24 cellular contexts compared by ENCODE assay signal in genomic region chr17:4617090-4617489, GRCh38. TPM values are rescaled to one million over a fixed set of nuclear protein-coding genes. Genes with fewer than 3 reads are reported as not detected.
"Had no signal": no experiment of that assay in that cellular context is flagged by ENCODE, and none has a peak within 500 bp of the region (broad histone marks: within the 10 kb centered on the region; RNA-seq: fewer than 3 reads in every experiment).

No MANE protein-coding gene starts in this region.

- H3K4me3 ChIP-seq: esophagus squamous epithelium, hepatocyte, neural progenitor cell, pancreas, prostate gland, skin epidermis, testis, tibial nerve had no signal

- H2AFZ ChIP-seq: hepatocyte had no signal

- H3K4me3 Mint-ChIP-seq: central memory CD8-positive, alpha-beta T cell; dendritic cell treated with granulocyte-macrophage colony-stimulating factor and Interleukin-4, amounts not matched to agents 40 ng/mL and 50 ng/mL, for 4 days; effector memory CD8-positive, alpha-beta T cell; natural killer cell; neural progenitor cell; stimulated activated naive B cell treated with anti-CD40 and anti-IgM and Interleukin-4, amounts not matched to agents 10 μg/mL and 1 μg/mL and 100 μg/mL, for 72 hours; stimulated activated naive CD8-positive, alpha-beta T cell treated with anti-CD3 and anti-CD28 coated beads, Interleukin-15, amount 100 ng/mL, for 72 hours had no signal

- H3K27ac ChIP-seq: esophagus squamous epithelium, hepatocyte, neural progenitor cell, pancreas, prostate gland, skin epidermis, testis, tibial nerve had no signal

- H3K36me3 Mint-ChIP-seq: natural killer cell; neural progenitor cell; stimulated activated naive B cell treated with anti-CD40 and anti-IgM and Interleukin-4, amounts not matched to agents 10 μg/mL and 1 μg/mL and 100 μg/mL, for 72 hours had no signal

- H3K9me3 Mint-ChIP-seq: central memory CD8-positive, alpha-beta T cell; dendritic cell treated with granulocyte-macrophage colony-stimulating factor and Interleukin-4, amounts not matched to agents 40 ng/mL and 50 ng/mL, for 4 days; effector memory CD8-positive, alpha-beta T cell; natural killer cell; neural progenitor cell; stimulated activated naive B cell treated with anti-CD40 and anti-IgM and Interleukin-4, amounts not matched to agents 10 μg/mL and 1 μg/mL and 100 μg/mL, for 72 hours; stimulated activated naive CD8-positive, alpha-beta T cell treated with anti-CD3 and anti-CD28 coated beads, Interleukin-15, amount 100 ng/mL, for 72 hours had no signal

- H3K27me3 Mint-ChIP-seq: stimulated activated naive CD8-positive, alpha-beta T cell treated with anti-CD3 and anti-CD28 coated beads, Interleukin-15, amount 100 ng/mL, for 72 hours had no signal

- H3K27ac Mint-ChIP-seq: dendritic cell treated with granulocyte-macrophage colony-stimulating factor and Interleukin-4, amounts not matched to agents 40 ng/mL and 50 ng/mL, for 4 days; effector memory CD8-positive, alpha-beta T cell; natural killer cell; neural progenitor cell; stimulated activated naive B cell treated with anti-CD40 and anti-IgM and Interleukin-4, amounts not matched to agents 10 μg/mL and 1 μg/mL and 100 μg/mL, for 72 hours; stimulated activated naive CD8-positive, alpha-beta T cell treated with anti-CD3 and anti-CD28 coated beads, Interleukin-15, amount 100 ng/mL, for 72 hours had no signal

- H3K4me1 ChIP-seq: esophagus squamous epithelium, pancreas, prostate gland, testis, tibial nerve had no signal

- H3K4me1 Mint-ChIP-seq: central memory CD8-positive, alpha-beta T cell; natural killer cell; stimulated activated naive B cell treated with anti-CD40 and anti-IgM and Interleukin-4, amounts not matched to agents 10 μg/mL and 1 μg/mL and 100 μg/mL, for 72 hours; stimulated activated naive CD8-positive, alpha-beta T cell treated with anti-CD3 and anti-CD28 coated beads, Interleukin-15, amount 100 ng/mL, for 72 hours had no signal

- H3K27me3 ChIP-seq: hepatocyte, neural progenitor cell, pancreas, testis had no signal

- H3K9ac ChIP-seq: neural progenitor cell had no signal

- ATAC-seq: effector memory CD8-positive, alpha-beta T cell; natural killer cell; pancreas; sciatic nerve; stimulated activated naive B cell treated with anti-CD40 and anti-IgM and Interleukin-4, amounts not matched to agents 10 μg/mL and 1 μg/mL and 100 μg/mL, for 72 hours; stimulated activated naive CD8-positive, alpha-beta T cell treated with anti-CD3 and anti-CD28 coated beads, Interleukin-15, amount 100 ng/mL, for 72 hours had no signal

- H3K4me2 ChIP-seq: hepatocyte, neural progenitor cell had no signal

- H3K36me3 ChIP-seq: esophagus squamous epithelium, neural progenitor cell, pancreas, prostate gland, tibial nerve had no signal

- DNase-seq: effector memory CD8-positive, alpha-beta T cell; esophagus squamous epithelium; foreskin fibroblast; kidney glomerular epithelial cell; mammary epithelial cell; natural killer cell; occipital lobe; pancreas; stimulated activated CD4-positive, alpha-beta T cell treated with anti-CD3 and anti-CD28 coated beads, Interleukin-2, amount 100 ng/mL, for 24 hours; stimulated activated CD4-positive, alpha-beta T cell treated with anti-CD3 and anti-CD28 coated beads, Interleukin-4, amount 100 ng/mL, for 4 hours; stimulated activated naive B cell treated with anti-CD40 and anti-IgM and Interleukin-4, amounts not matched to agents 10 μg/mL and 1 μg/mL and 100 μg/mL, for 72 hours; stimulated activated naive CD8-positive, alpha-beta T cell treated with anti-CD3 and anti-CD28 coated beads, Interleukin-15, amount 100 ng/mL, for 72 hours; testis had no signal

- H3K9me3 ChIP-seq: esophagus squamous epithelium, pancreas, prostate gland, testis had no signal

RNA-seq across cellular contexts. Expression of gene ALOX15, which starts 24.4 kb away (rescaled TPM):
- total RNA-seq: epithelial cell of proximal tubule, mammary epithelial cell, myocyte, natural killer cell, occipital lobe, pancreas, tibial nerve had no signal
- polyA plus RNA-seq: mammary epithelial cell had no signal

RNA-seq across cellular contexts. Expression of gene SMTNL2, which starts 32.8 kb away (rescaled TPM):
- total RNA-seq: mammary epithelial cell, natural killer cell had no signal
- polyA plus RNA-seq: mammary epithelial cell had no signal

RNA-seq across cellular contexts. Expression of gene GGT6, which starts 56.7 kb away (rescaled TPM):
- total RNA-seq: hepatocyte, myocyte, natural killer cell, occipital lobe, sciatic nerve, subcutaneous adipose tissue, tibial nerve had no signal
- polyA plus RNA-seq: hepatocyte had no signal
